Comparison of ENCODE assay signal across 13 cellular contexts in genomic region chr10:129898701-129899563, GRCh38.
"Had no signal": no experiment of that assay in that cellular context is flagged by ENCODE, and none has a peak within 500 bp of the region (broad histone marks: within the 10 kb centered on the region; RNA-seq: fewer than 3 reads in every experiment).

No MANE protein-coding gene starts in this region.

- H3K36me3 ChIP-seq: cardiac muscle cell, gastrocnemius medialis had no signal

- H3K27ac Mint-ChIP-seq: activated CD4-positive, alpha-beta T cell treated with anti-CD3 and anti-CD28 coated beads for 36 hours; natural killer cell; stimulated activated naive CD8-positive, alpha-beta T cell treated with anti-CD3 and anti-CD28 coated beads, Interleukin-15, Interleukin-2, amounts not matched to agents 100 ng/mL and 50 ng/mL, for 24 hours had no signal

- DNase-seq: activated CD4-positive, alpha-beta T cell treated with anti-CD3 and anti-CD28 coated beads for 36 hours; activated naive CD4-positive, alpha-beta T cell treated with Interleukin-2 at 50 U/mL for 16 hours; gastrocnemius medialis; natural killer cell; stimulated activated CD4-positive, alpha-beta T cell treated with anti-CD3 and anti-CD28 coated beads, Interleukin-4, amount 100 ng/mL, for 1 hour; stimulated activated CD8-positive, alpha-beta memory T cell treated with anti-CD3 and anti-CD28 coated beads, Interleukin-4, amount 100 ng/mL, for 48 hours had no signal

- H3K36me3 Mint-ChIP-seq: natural killer cell had no signal

- H3K27me3 ChIP-seq: gastrocnemius medialis had no signal

- H3K9me3 ChIP-seq: gastrocnemius medialis had no signal

- H3K4me3 ChIP-seq: cardiac muscle cell, gastrocnemius medialis, hepatocyte, lung had no signal

- H3K27ac ChIP-seq: cardiac muscle cell, gastrocnemius medialis, hepatocyte had no signal

- FAIRE-seq: astrocyte, colon, endothelial cell of umbilical vein had no signal

- H3K4me1 Mint-ChIP-seq: activated CD4-positive, alpha-beta T cell treated with anti-CD3 and anti-CD28 coated beads for 36 hours; natural killer cell had no signal

- H3K9me3 Mint-ChIP-seq: natural killer cell; stimulated activated naive CD8-positive, alpha-beta T cell treated with anti-CD3 and anti-CD28 coated beads, Interleukin-15, Interleukin-2, amounts not matched to agents 100 ng/mL and 50 ng/mL, for 24 hours had no signal

- H3K4me3 Mint-ChIP-seq: activated CD4-positive, alpha-beta T cell treated with anti-CD3 and anti-CD28 coated beads for 36 hours; natural killer cell; stimulated activated naive CD8-positive, alpha-beta T cell treated with anti-CD3 and anti-CD28 coated beads, Interleukin-15, Interleukin-2, amounts not matched to agents 100 ng/mL and 50 ng/mL, for 24 hours had no signal
